1 cellular context compared by ENCODE assay signal in genomic region chr4:74624351-74625151, GRCh38.
TF ChIP-seq lines count a peak whose summit lies in the region.

No MANE protein-coding gene starts in this region.

TF ChIP-seq in K562, 482 proteins besides CTCF, POLR2A, EP300 and RAD21 (continued from another document and continues in another):
- TF ChIP-seq ZNF655 (CRISPR knock-in tag; IDR thresholded peaks at IDR 0.05) (no peak), MLLT1 (IDR thresholded peaks at IDR 0.05) (0 out of 4 replicates have a peak, but pooled peaks of 1 of the 2 experiments have one; percentile 23), IRF1 (CRISPR knock-in tag; IDR thresholded peaks at IDR 0.05; ENCODE audit: borderline replicate concordance) (no peak), PCBP2 (IDR thresholded peaks at IDR 0.05; ENCODE audit: low read depth, low read length, poor library complexity, severe bottlenecking) (no peak), HEY1 (CRISPR knock-in tag; IDR thresholded peaks at IDR 0.05; ENCODE audit: borderline replicate concordance) (no peak), MTF1 (CRISPR knock-in tag; IDR thresholded peaks at IDR 0.05; ENCODE audit: borderline replicate concordance) (no peak), EWSR1 (IDR thresholded peaks at IDR 0.05; ENCODE audit: borderline replicate concordance, low read depth, partially characterized antibody) (no peak), PRDM10 (IDR thresholded peaks at IDR 0.05; ENCODE audit: partially characterized antibody) (no peak), SAP30 (IDR thresholded peaks at IDR 0.05; ENCODE audit: borderline replicate concordance, insufficient read depth, low read depth, low read length, poor library complexity, severe bottlenecking) (no peak), ZBTB17 (CRISPR knock-in tag; IDR thresholded peaks at IDR 0.05) (no peak), TCF7 (IDR thresholded peaks at IDR 0.05; ENCODE audit: borderline replicate concordance) (no peak), HNRNPLL (IDR thresholded peaks at IDR 0.05; ENCODE audit: low read depth, low read length, poor library complexity, severe bottlenecking) (no peak), GABPB1 (CRISPR knock-in tag; IDR thresholded peaks at IDR 0.05) (no peak), CLOCK (CRISPR knock-in tag; IDR thresholded peaks at IDR 0.05; ENCODE audit: borderline replicate concordance) (no peak), ZFP30 (CRISPR knock-in tag; IDR thresholded peaks at IDR 0.05; ENCODE audit: borderline replicate concordance) (no peak), ARID1B (IDR thresholded peaks at IDR 0.05) (peak; percentile 28; the same call in 1 of the 2 replicates), ZNF318 (IDR thresholded peaks at IDR 0.05; ENCODE audit: borderline replicate concordance in 1 of 2, low read depth in 1 of 2) (peak in 1 of 2 experiments; percentile 22; a peak in 1 of 4 replicates), XRCC5 (IDR thresholded peaks at IDR 0.05; ENCODE audit: low read depth, low read length) (no peak), TFAM (CRISPR knock-in tag; conservative IDR thresholded peaks at IDR 0.05) (no peak), SMARCE1 (IDR thresholded peaks at IDR 0.05) (peak; percentile 64; the same call in 1 of the 2 replicates), ZBTB5 (IDR thresholded peaks at IDR 0.05) (no peak), JUND (IDR thresholded peaks at IDR 0.05; ENCODE audit: borderline replicate concordance, low read depth, low read length) (peak; percentile 79), JUND (tag; IDR thresholded peaks at IDR 0.05; ENCODE audit: borderline replicate concordance, low read depth, low read length) (peak; percentile 79), PHF21A (IDR thresholded peaks at IDR 0.05; ENCODE audit: borderline replicate concordance, low read depth) (no peak), ZNF175 (CRISPR knock-in tag; IDR thresholded peaks at IDR 0.05; ENCODE audit: low read depth) (peak; percentile 77), ZNF77 (CRISPR knock-in tag; IDR thresholded peaks at IDR 0.05) (no peak), E2F6 (IDR thresholded peaks at IDR 0.05; ENCODE audit: borderline replicate concordance in 1 of 2, extremely low read depth in 1 of 2, insufficient read depth in 1 of 2, insufficient read length in 1 of 2, low read depth in 1 of 2, low read length in 1 of 2, poor library complexity in 1 of 2, severe bottlenecking in 1 of 2) (no peak), BACH1 (tag; IDR thresholded peaks at IDR 0.05) (peak; percentile 32; the same call in 1 of the 2 replicates), MEIS2 (IDR thresholded peaks at IDR 0.05; ENCODE audit: partially characterized antibody) (peak; percentile 9), ATF3 (IDR thresholded peaks at IDR 0.05) (peak; percentile 86), ATF3 (CRISPR knock-in tag; conservative IDR thresholded peaks at IDR 0.05) (no peak), SOX6 (IDR thresholded peaks at IDR 0.05) (peak; percentile 44; the same call in 1 of the 2 replicates), FOXJ2 (tag; IDR thresholded peaks at IDR 0.05) (no peak), BCOR (IDR thresholded peaks at IDR 0.05) (no peak), ZNF408 (CRISPR knock-in tag; IDR thresholded peaks at IDR 0.05; ENCODE audit: low read depth) (no peak)
